ENCODE assay signal across 8 cellular contexts in the genomic region with DNA sequence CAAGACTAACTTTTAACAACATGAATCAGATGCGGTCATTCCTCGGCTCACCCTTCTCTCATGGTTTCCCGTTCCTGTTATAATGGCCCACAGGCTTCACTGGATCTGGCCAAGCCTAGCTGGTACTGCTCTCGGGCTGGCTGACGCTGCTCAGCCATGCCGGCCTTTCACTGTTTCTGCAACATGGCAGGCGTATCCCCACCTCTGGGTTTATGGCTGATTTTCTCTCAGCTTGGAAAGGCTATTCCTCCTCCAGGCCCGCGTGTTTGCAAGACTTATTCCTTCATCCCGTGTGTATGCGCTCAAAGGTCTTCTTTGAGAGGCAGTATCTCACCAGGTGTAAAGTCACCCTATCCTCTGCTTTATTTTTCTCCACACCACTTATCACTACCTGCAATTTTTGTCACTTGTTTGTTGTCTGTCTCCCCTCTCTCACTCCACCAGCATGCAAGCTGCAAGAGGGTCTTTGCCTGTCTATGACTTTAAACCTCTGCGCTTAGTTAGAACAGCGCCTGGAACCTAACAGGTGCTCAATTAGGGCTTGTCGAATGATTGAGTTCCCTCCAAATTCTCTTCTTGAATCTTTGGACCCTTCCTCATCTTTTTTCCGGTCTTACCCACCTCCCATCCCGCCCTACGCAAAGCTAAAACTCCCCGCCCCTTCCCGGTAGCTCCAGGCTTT. TPM values are rescaled to one million over a fixed set of nuclear protein-coding genes. Genes with fewer than 3 reads are reported as not detected.
A peak's percentile ranks its signal among the peaks of the same experiment; 100 is the strongest.
DNase-seq lines count a peak whose midpoint lies in the region; ATAC-seq and TF ChIP-seq lines count a peak whose summit lies in the region.

No MANE protein-coding gene starts in this region.

- H3K4me3 ChIP-seq in GM23248 (peak overlapping the region; percentile 76), esophagus squamous epithelium (peak overlapping the region; percentile 83 to 98 (median 94)), psoas muscle (peak overlapping the region; percentile 91)

- H3K4me3 Mint-ChIP-seq in CD4-positive, alpha-beta T cell: peak overlapping the region; percentile 94

- 40 to 44% methylated on average over 19 of the region's 19 CpGs for WGBS in GM23248 (ENCODE audit: low coverage in 1 of 2, low lambda C conversion rate in 2 of 2, missing lambda C conversion rate in 2 of 2), 2 experiments
- WGBS in esophagus squamous epithelium, 2 donors: 30 to 45% methylated on average over 18 to 19 of the region's 19 CpGs
- 38 to 47% (median 38%) methylated on average over 19 of the region's 19 CpGs for WGBS in psoas muscle, 3 donors

- no peak for DNase-seq in CD4-positive, alpha-beta T cell
- DNase-seq in GM23248: no peak
- DNase-seq in RPMI7951 (ENCODE audit: low read depth): peak; percentile 17
- no peak for DNase-seq in esophagus squamous epithelium (lab: John Stamatoyannopoulos, UW)
- no peak for DNase-seq in psoas muscle
- DNase-seq in activated CD4-positive, alpha-beta T cell treated with anti-CD3 and anti-CD28 coated beads for 4 hours: no peak
- DNase-seq in activated CD8-positive, alpha-beta memory T cell treated with anti-CD3 and anti-CD28 coated beads for 24 hours: no peak
- no peak for DNase-seq in superior temporal gyrus (ENCODE audit: extremely low spot score)

- peaks cover 6% of the 10 kb centered on the region; the same call in 1 of the 2 replicates for H4K20me1 ChIP-seq in GM23248 (ENCODE audit: insufficient read depth)

- no peak for TF ChIP-seq CTCF in CD4-positive, alpha-beta T cell (IDR thresholded peaks at IDR 0.05)
- no peak for TF ChIP-seq CTCF in esophagus squamous epithelium (IDR thresholded peaks at IDR 0.05)
- TF ChIP-seq CTCF in psoas muscle (IDR thresholded peaks at IDR 0.05): no peak

- H3K27ac ChIP-seq in CD4-positive, alpha-beta T cell (ENCODE audit: low read depth, low read length): peak overlapping the region; percentile 90
- H3K27ac ChIP-seq in GM23248 (no peak overlapping the region), esophagus squamous epithelium (peak overlapping the region; percentile 94 to 99 (median 99)), psoas muscle (peak overlapping the region; percentile 97)

- H3K36me3 ChIP-seq in GM23248 (ENCODE audit: low read depth) (no peaks in the 10 kb centered on the region), esophagus squamous epithelium (no peaks in the 10 kb centered on the region), psoas muscle (ENCODE audit: insufficient read depth in 1 of 2, low read depth in 1 of 2) (no peaks in the 10 kb centered on the region)

- H3K79me2 ChIP-seq in GM23248 (ENCODE audit: insufficient read depth): peaks cover 40% of the 10 kb centered on the region

- intact Hi-C loops in CD4-positive, alpha-beta T cell (cut with DNase I, micrococcal nuclease): loop anchor here (2.0 to 10.0 kb wide), 3 partner anchors 14 to 404 kb away; no protein-coding TSS in a partner anchor
- intact Hi-C loops in esophagus squamous epithelium (cut with DNase I) (no loop called here), psoas muscle (cut with DNase I) (loop anchor here in 1 of 2 donors (1.0 kb wide), 1 partner anchor 26 kb away; no protein-coding TSS in a partner anchor)

- POLR2A ChIA-PET in CD4-positive, alpha-beta T cell (lab: Charles Lee): interaction anchor here (0.6 to 11.6 kb wide), 14 partner anchors 10 to 943 kb away, joined by 3 to 116 read pairs (median 7); no protein-coding TSS in a partner anchor

- peaks cover 84% of the 10 kb centered on the region for H3K4me1 Mint-ChIP-seq in CD4-positive, alpha-beta T cell (ENCODE audit: low read depth)

- no peak for TF ChIP-seq POLR2A in esophagus squamous epithelium (IDR thresholded peaks at IDR 0.05)

- H3K27ac Mint-ChIP-seq in CD4-positive, alpha-beta T cell: peak overlapping the region; percentile 95

- peak overlapping the region; percentile 99 for H2AFZ ChIP-seq in GM23248

- H3K4me2 ChIP-seq in GM23248 (ENCODE audit: unreplicated experiment): peak overlapping the region; percentile 86

- peak; percentile 13 for ATAC-seq in CD4-positive, alpha-beta T cell (ENCODE audit: poor library complexity)
- ATAC-seq in psoas muscle: peak in 1 of 4 donors; percentile 2

- peak overlapping the region; percentile 81 for H3K9ac ChIP-seq in GM23248

- no peaks in the 10 kb centered on the region for H3K27me3 ChIP-seq in CD4-positive, alpha-beta T cell (ENCODE audit: control insufficient read depth, insufficient read depth, low read length)
- H3K27me3 ChIP-seq in GM23248 (replicated peaks; ENCODE audit: insufficient read depth) (no peaks in the 10 kb centered on the region), esophagus squamous epithelium (no peaks in the 10 kb centered on the region), psoas muscle (ENCODE audit: insufficient read depth in 3 of 3, low read length in 2 of 3) (no peaks in the 10 kb centered on the region)

- peaks cover 14% of the 10 kb centered on the region for H3F3A ChIP-seq in GM23248 (ENCODE audit: insufficient read depth)

- H3K9me3 ChIP-seq in CD4-positive, alpha-beta T cell (ENCODE audit: control insufficient read depth, low read length): no peaks in the 10 kb centered on the region
- H3K9me3 ChIP-seq in GM23248 (ENCODE audit: low read depth) (no peaks in the 10 kb centered on the region), esophagus squamous epithelium (no peaks in the 10 kb centered on the region), psoas muscle (no peaks in the 10 kb centered on the region)

- CTCF ChIA-PET in CD4-positive, alpha-beta T cell (lab: Charles Lee): interaction anchor here (0.5 to 4.5 kb wide), 3 partner anchors 15 to 145 kb away, joined by 3 to 14 read pairs (median 7); no protein-coding TSS in a partner anchor

- H3K4me1 ChIP-seq in GM23248 (ENCODE audit: insufficient read depth) (peaks cover 16% of the 10 kb centered on the region), esophagus squamous epithelium (peaks cover 6 to 62% (median 24%) of the 10 kb centered on the region in 3 donors), psoas muscle (peaks cover 39% of the 10 kb centered on the region)

- H3K9me3 Mint-ChIP-seq in CD4-positive, alpha-beta T cell: no peaks in the 10 kb centered on the region

- no peaks in the 10 kb centered on the region for H3K9me2 ChIP-seq in GM23248 (ENCODE audit: insufficient read depth)

- peaks cover 31% of the 10 kb centered on the region for H3K36me3 Mint-ChIP-seq in CD4-positive, alpha-beta T cell (ENCODE audit: low read depth)

- no peaks in the 10 kb centered on the region for H3K27me3 Mint-ChIP-seq in CD4-positive, alpha-beta T cell

- in situ Hi-C loops in GM23248 (cut with MboI): no loop called here

RNA-seq across cellular contexts. Expression of a gene that starts 0.5 kb away (rescaled TPM):
- 10 to 100 TPM; 63.8 to 67.1 TPM for total RNA-seq in CD4-positive, alpha-beta T cell
- total RNA-seq in GM23248 (2014; rRNA removed; shearing (Covaris generic)): 29.5 and 37.6 TPM in 2 replicates
- polyA plus RNA-seq in GM23248 (2016; fragmentation: Nextera tagmentation; extraction: Ambion mirVana) (40.0 and 43.1 TPM in 2 replicates), psoas muscle (100 to 1,000 TPM in 2 of 3 donors, 10 to 100 TPM in 1; 64.2 to 235 (median 102) TPM)
- 24.5 and 36.4 TPM in 2 replicates for total RNA-seq in RPMI7951 (2014; rRNA removed; shearing (Covaris generic))
- total RNA-seq in esophagus squamous epithelium (100 to 1,000 TPM in 1 of 4 donors, 10 to 100 TPM in 3; 24.3 to 111 (median 43.3) TPM), psoas muscle (10 to 100 TPM; 63.6 to 94.8 (median 73.8) TPM)
